ENCODE assay signal across 8 cellular contexts in the genomic region with DNA sequence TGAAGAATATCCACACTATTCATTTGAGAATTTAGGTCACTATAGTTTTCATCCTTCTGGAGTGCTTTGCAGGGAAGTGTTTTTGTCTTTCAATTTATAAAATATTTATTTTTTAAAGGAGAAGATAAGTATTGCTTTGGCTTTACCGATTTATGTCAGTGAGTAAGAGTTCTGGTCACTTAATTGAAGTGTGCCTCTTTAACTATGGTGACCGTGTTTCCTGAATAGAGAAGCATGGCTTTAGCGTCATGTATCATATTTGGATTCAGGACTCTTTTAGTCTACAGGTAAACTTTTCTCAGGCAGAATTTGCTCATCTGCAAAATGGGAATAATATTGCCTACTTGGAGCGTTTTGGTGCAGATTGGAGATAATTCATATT. TPM values are rescaled to one million over a fixed set of nuclear protein-coding genes. Genes with fewer than 3 reads are reported as not detected.
A peak's percentile ranks its signal among the peaks of the same experiment; 100 is the strongest.
DNase-seq lines count a peak whose midpoint lies in the region; ATAC-seq, FAIRE-seq and TF ChIP-seq lines count a peak whose summit lies in the region.

No MANE protein-coding gene starts in this region.

- DNase-seq in left ventricle myocardium inferior (no peak), cardiac septum (ENCODE audit: low spot score) (no peak), kidney (no peak), tibial artery (no peak), hypothalamus (lab: John Stamatoyannopoulos, UW) (no peak), HK-2 (ENCODE audit: unreplicated experiment) (no peak)
- no peak for DNase-seq in activated CD4-positive, alpha-beta memory T cell treated with anti-CD3 and anti-CD28 coated beads, Interleukin-2, amount 10 ng/mL, durations not matched to agents 7 days and 5 days

- peaks cover 6% of the 10 kb centered on the region for H3K27me3 ChIP-seq in left ventricle myocardium inferior (ENCODE audit: low read depth)
- H3K27me3 ChIP-seq in tibial artery = no peaks in the 10 kb centered on the region

- H3K4me1 ChIP-seq in left ventricle myocardium inferior = peaks cover 37% of the 10 kb centered on the region
- peaks cover 5 to 10% of the 10 kb centered on the region in 2 donors for H3K4me1 ChIP-seq in kidney (ENCODE audit: control insufficient read depth in 1 of 2, insufficient read depth in 1 of 2, low read depth in 1 of 2, low read length in 2 of 2)
- H3K4me1 ChIP-seq in tibial artery = peaks cover 0 to 17% (median 6%) of the 10 kb centered on the region in 4 donors

- FAIRE-seq in kidney (lab: Jason Lieb, UNC) = no peak

- no peak for ATAC-seq in HG03571 (IDR thresholded peaks at IDR 0.05; ENCODE audit: unreplicated experiment)

- no peaks in the 10 kb centered on the region for H3K27me3 Mint-ChIP-seq in activated CD4-positive, alpha-beta memory T cell treated with anti-CD3 and anti-CD28 coated beads, Interleukin-2, amount 10 ng/mL, durations not matched to agents 7 days and 5 days

- peak overlapping the region; percentile 92 for H3K27ac Mint-ChIP-seq in activated CD4-positive, alpha-beta memory T cell treated with anti-CD3 and anti-CD28 coated beads, Interleukin-2, amount 10 ng/mL, durations not matched to agents 7 days and 5 days

- peak overlapping the region; percentile 72 to 86 for H3K9ac ChIP-seq in kidney (ENCODE audit: low read length in 2 of 2)

- POLR2A ChIA-PET in activated CD4-positive, alpha-beta memory T cell treated with anti-CD3 and anti-CD28 coated beads, Interleukin-2, amount 10 ng/mL, durations not matched to agents 7 days and 5 days (lab: Charles Lee) = interaction anchor here (1.4 kb wide), 1 partner anchor 13 kb away, joined by 6 read pairs; no protein-coding TSS in a partner anchor

- H3K4me3 ChIP-seq in left ventricle myocardium inferior (peak overlapping the region; percentile 94), kidney (ENCODE audit: low read length in 2 of 2) (peak overlapping the region; percentile 69 to 94), tibial artery (peak overlapping the region; percentile 85 to 89)

- H3K9me3 Mint-ChIP-seq in activated CD4-positive, alpha-beta memory T cell treated with anti-CD3 and anti-CD28 coated beads, Interleukin-2, amount 10 ng/mL, durations not matched to agents 7 days and 5 days = no peaks in the 10 kb centered on the region

- peak overlapping the region; percentile 86 for H3K4me3 Mint-ChIP-seq in activated CD4-positive, alpha-beta memory T cell treated with anti-CD3 and anti-CD28 coated beads, Interleukin-2, amount 10 ng/mL, durations not matched to agents 7 days and 5 days

- peaks cover 29% of the 10 kb centered on the region for H3K36me3 ChIP-seq in left ventricle myocardium inferior
- H3K36me3 ChIP-seq in kidney (ENCODE audit: control insufficient read depth in 1 of 2, insufficient read depth in 2 of 2, low read length in 2 of 2) = peaks cover 7 to 20% of the 10 kb centered on the region in 2 donors
- H3K36me3 ChIP-seq in tibial artery = peaks cover 7 to 28% (median 24%) of the 10 kb centered on the region in 3 donors

- no peak for TF ChIP-seq CTCF in left ventricle myocardium inferior (IDR thresholded peaks at IDR 0.05; ENCODE audit: borderline replicate concordance)
- no peak for TF ChIP-seq CTCF in kidney (IDR thresholded peaks at IDR 0.05; ENCODE audit: borderline replicate concordance, extremely low read depth, insufficient read depth)
- no peak for TF ChIP-seq CTCF in tibial artery (IDR thresholded peaks at IDR 0.05)

- H3K4me1 Mint-ChIP-seq in activated CD4-positive, alpha-beta memory T cell treated with anti-CD3 and anti-CD28 coated beads, Interleukin-2, amount 10 ng/mL, durations not matched to agents 7 days and 5 days = peaks cover 26% of the 10 kb centered on the region

- intact Hi-C loops in left ventricle myocardium inferior (cut with micrococcal nuclease) = no loop called here
- intact Hi-C loops in cardiac septum (cut with DNase I) = no loop called here
- intact Hi-C loops in kidney (cut with DNase I) = no loop called here
- intact Hi-C loops in tibial artery (cut with DNase I; ENCODE audit: low total_unique reads) = no loop called here

- H3K27ac ChIP-seq in left ventricle myocardium inferior (replicated peaks) (peak overlapping the region; percentile 95), kidney (ENCODE audit: low read depth in 2 of 2, low read length in 2 of 2) (no peak overlapping the region), tibial artery (peak overlapping the region; percentile 85 to 93)

- peaks cover 23% of the 10 kb centered on the region for H3K36me3 Mint-ChIP-seq in activated CD4-positive, alpha-beta memory T cell treated with anti-CD3 and anti-CD28 coated beads, Interleukin-2, amount 10 ng/mL, durations not matched to agents 7 days and 5 days (ENCODE audit: low read depth)

- CTCF ChIA-PET in activated CD4-positive, alpha-beta memory T cell treated with anti-CD3 and anti-CD28 coated beads, Interleukin-2, amount 10 ng/mL, durations not matched to agents 7 days and 5 days (lab: Charles Lee) = no interaction called here

- H3K9me3 ChIP-seq in left ventricle myocardium inferior (replicated peaks) = no peaks in the 10 kb centered on the region
- H3K9me3 ChIP-seq in kidney (ENCODE audit: control insufficient read depth in 1 of 2, low read length in 2 of 2) = no peaks in the 10 kb centered on the region
- H3K9me3 ChIP-seq in tibial artery = no peaks in the 10 kb centered on the region

RNA-seq across cellular contexts. Expression of a gene that starts 0.9 kb away (rescaled TPM):
- total RNA-seq in left ventricle myocardium inferior (15.1 TPM), cardiac septum (18.4 TPM), kidney (27.6 TPM)
- 10 to 100 TPM; 27.8 to 29.3 TPM for total RNA-seq in activated CD4-positive, alpha-beta memory T cell treated with anti-CD3 and anti-CD28 coated beads, Interleukin-2, amount 10 ng/mL, durations not matched to agents 7 days and 5 days
- 5.1 TPM for polyA plus RNA-seq in kidney (ENCODE audit: insufficient read depth, low read depth, low replicate concordance)

Comparison
In these comparisons a context has a peak if more than half of its experiments do, and no peak if none do; other contexts are left out.
1. H3K27ac ChIP-seq: peak in left ventricle myocardium inferior (single experiment) and tibial artery (2 of 2); none in kidney (0 of 2).
2. Peak in every context shown above with its lines, with median percentiles within 50 percentile points of each other: H3K4me3 ChIP-seq.